In the genomic region with DNA sequence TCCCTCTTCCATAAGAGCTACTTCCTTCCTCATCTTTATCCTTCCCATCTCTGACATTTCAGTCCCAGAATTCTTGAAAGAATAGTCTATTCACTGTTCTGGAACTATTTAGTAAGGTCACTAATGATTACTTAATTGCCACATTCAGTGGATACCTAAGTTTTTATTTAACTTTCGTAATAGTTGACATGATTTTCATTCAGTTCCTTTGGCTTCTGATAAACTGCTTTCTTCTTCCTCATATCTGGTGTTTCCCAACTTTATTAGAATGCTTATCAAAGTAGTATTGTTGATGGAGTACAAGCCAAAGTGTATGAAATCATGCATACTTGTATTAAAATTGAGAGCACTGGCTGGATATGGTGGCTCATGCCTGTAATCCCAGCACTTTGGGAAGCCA, we compare ENCODE assay signal across 16 cellular contexts. TPM values are rescaled to one million over a fixed set of nuclear protein-coding genes. Genes with fewer than 3 reads are reported as not detected.
DNase-seq lines count a peak whose midpoint lies in the region; ATAC-seq, FAIRE-seq and TF ChIP-seq lines count a peak whose summit lies in the region.
"Had no signal": no experiment of that assay in that cellular context is flagged by ENCODE, and none has a peak within 500 bp of the region (broad histone marks: within the 10 kb centered on the region; RNA-seq: fewer than 3 reads in every experiment).

No MANE protein-coding gene starts in this region.

- no peaks in the 10 kb centered on the region for H3K9me3 ChIP-seq in CD4-positive, alpha-beta T cell (ENCODE audit: control insufficient read depth, low read length)
- no peaks in the 10 kb centered on the region for H3K9me3 ChIP-seq in HUES48 (ENCODE audit: control insufficient read depth, insufficient read depth, low read length)
- H3K9me3 ChIP-seq in K562 (replicated peaks; ENCODE audit: control insufficient read depth, insufficient read depth, low read depth, low read length), result no peaks in the 10 kb centered on the region
- H3K9me3 ChIP-seq: adrenal gland, SK-N-SH had no signal

- peaks cover 25% of the 10 kb centered on the region for H4K20me1 ChIP-seq in K562 (replicated peaks; ENCODE audit: control insufficient read depth, insufficient read depth, low read length)

- no peaks in the 10 kb centered on the region for H3K9me3 Mint-ChIP-seq in CD4-positive, alpha-beta T cell
- H3K9me3 Mint-ChIP-seq in natural killer cell treated with Interleukin-12 subunit alpha and Interleukin-12 subunit beta and Interleukin-15 and Interleukin-18, amount 100 ng/mL, for 72 hours, result no peaks in the 10 kb centered on the region

- H2AFZ ChIP-seq in K562 (ENCODE audit: low read depth, low read length), result no peak overlapping the region

- no peaks in the 10 kb centered on the region for H3K27me3 ChIP-seq in CD4-positive, alpha-beta T cell (ENCODE audit: control insufficient read depth, insufficient read depth, low read length)
- H3K27me3 ChIP-seq in HUES48 (ENCODE audit: control insufficient read depth, insufficient read depth, low read length) (no peaks in the 10 kb centered on the region), K562 (ENCODE audit: control insufficient read depth in 2 of 2, insufficient read depth in 2 of 2, low read length in 2 of 2) (no peaks in the 10 kb centered on the region)
- H3K27me3 ChIP-seq: adrenal gland had no signal

- peak overlapping the region; percentile 29 for H3K27ac ChIP-seq in CD4-positive, alpha-beta T cell (ENCODE audit: low read depth, low read length)
- H3K27ac ChIP-seq in HUES48 (ENCODE audit: low read depth, low read length) (peak overlapping the region; percentile 18), K562 (ENCODE audit: extremely low read depth, low read depth, low read length) (no peak overlapping the region)

- TF ChIP-seq CTCF in CD4-positive, alpha-beta T cell (IDR thresholded peaks at IDR 0.05), result no peak
- no peak for TF ChIP-seq CTCF in K562 (IDR thresholded peaks at IDR 0.05 in 2 of 3, conservative IDR thresholded peaks at IDR 0.05 in 1 of 3; ENCODE audit: insufficient read depth in 2 of 3, low read depth in 1 of 3, low read length in 3 of 3)

- H3K4me3 Mint-ChIP-seq in CD4-positive, alpha-beta T cell, result peak overlapping the region; percentile 67
- no peak overlapping the region for H3K4me3 Mint-ChIP-seq in natural killer cell treated with Interleukin-12 subunit alpha and Interleukin-12 subunit beta and Interleukin-15 and Interleukin-18, amount 100 ng/mL, for 72 hours

- no peak overlapping the region for H3K4me2 ChIP-seq in K562 (ENCODE audit: insufficient read depth, low read length)
- H3K4me2 ChIP-seq: SK-N-SH had no signal

- H3K27me3 Mint-ChIP-seq in CD4-positive, alpha-beta T cell, result no peaks in the 10 kb centered on the region
- H3K27me3 Mint-ChIP-seq in natural killer cell treated with Interleukin-12 subunit alpha and Interleukin-12 subunit beta and Interleukin-15 and Interleukin-18, amount 100 ng/mL, for 72 hours, result no peaks in the 10 kb centered on the region

- H3K9me1 ChIP-seq in K562 (ENCODE audit: control insufficient read depth, insufficient read depth, low read length), result no peaks in the 10 kb centered on the region

- CTCF ChIA-PET in CD4-positive, alpha-beta T cell (lab: Charles Lee), result interaction anchor here (1.1 to 1.2 kb wide), 3 partner anchors 9 to 193 kb away, joined by 4 to 7 read pairs (median 6); no protein-coding TSS in a partner anchor
- CTCF ChIA-PET in K562 (lab: Yijun Ruan, JAX; ENCODE audit: low intra/inter-chr PET ratio), result no interaction called here

- WGBS in K562 (ENCODE audit: insufficient coverage, low coverage, missing lambda C conversion rate), result 100% methylated on average over 1 of the region's 1 CpG

- no peak for FAIRE-seq in K562 (lab: Jason Lieb, UNC)
- FAIRE-seq: H54 had no signal

- DNase-seq in CD4-positive, alpha-beta T cell, result no peak
- no peak for DNase-seq in K562 (ENCODE audit: extremely low read depth in 1 of 4, low spot score in 3 of 4)
- no peak for DNase-seq in natural killer cell treated with Interleukin-12 subunit alpha and Interleukin-12 subunit beta and Interleukin-15 and Interleukin-18, amount 100 ng/mL, for 72 hours (ENCODE audit: low spot score)
- DNase-seq in central memory CD4-positive, alpha-beta T cell, result no peak
- no peak for DNase-seq in effector CD8-positive, alpha-beta T cell (lab: John Stamatoyannopoulos, UW)
- DNase-seq: activated CD4-positive, alpha-beta T cell treated with anti-CD3 and anti-CD28 coated beads for 1 hour; adrenal gland; effector memory CD4-positive, alpha-beta T cell; glutamatergic neuron; NCI-H1694; NCI-H82; nucleus accumbens; SK-N-SH had no signal

- intact Hi-C loops in CD4-positive, alpha-beta T cell (cut with DNase I, micrococcal nuclease), result loop anchor here in 1 of 2 experiments (10.0 kb wide), 1 partner anchor 63 kb away; no protein-coding TSS in a partner anchor
- intact Hi-C loops in K562 (cut with micrococcal nuclease), result no loop called here

- no peak for ATAC-seq in CD4-positive, alpha-beta T cell (ENCODE audit: poor library complexity)
- ATAC-seq in K562 (no peak), HG03175 (IDR thresholded peaks at IDR 0.05; ENCODE audit: unreplicated experiment) (no peak)
- ATAC-seq in natural killer cell treated with Interleukin-12 subunit alpha and Interleukin-12 subunit beta and Interleukin-15 and Interleukin-18, amount 100 ng/mL, for 72 hours, result no peak

- BruUV-seq in K562 (replicated peaks; lab: Mats Ljungman, UMichigan), result TSS peak; percentile 30

- H3K36me3 ChIP-seq in HUES48 (ENCODE audit: control insufficient read depth, insufficient read depth, low read length) (peaks cover 28% of the 10 kb centered on the region), K562 (ENCODE audit: control insufficient read depth, insufficient read depth, low read length) (peaks cover 69% of the 10 kb centered on the region)
- H3K36me3 ChIP-seq: adrenal gland had no signal

- H3K4me1 ChIP-seq in HUES48 (ENCODE audit: control insufficient read depth, insufficient read depth, low read length) (peaks cover 5% of the 10 kb centered on the region; the same call in 1 of the 2 replicates), K562 (replicated peaks in 1 of 2; ENCODE audit: control insufficient read depth in 2 of 2, insufficient read depth in 2 of 2, low read length in 2 of 2) (no peaks in the 10 kb centered on the region; a peak in 1 of 5 replicates)

- no peak overlapping the region for H3K4me3 ChIP-seq in HUES48 (ENCODE audit: low read depth, low read length)
- H3K4me3 ChIP-seq in K562, result no peak overlapping the region
- H3K4me3 ChIP-seq: adrenal gland had no signal

- TF ChIP-seq RAD21 in K562 (CRISPR knock-in tag; conservative IDR thresholded peaks at IDR 0.05 in 1 of 2, IDR thresholded peaks at IDR 0.05 in 1 of 2), result no peak

- in situ Hi-C loops in K562 (cut with MboI), result no loop called here

- H3K9ac ChIP-seq in HUES48 (ENCODE audit: low read depth, low read length), result no peak overlapping the region
- no peak overlapping the region for H3K9ac ChIP-seq in K562 (ENCODE audit: insufficient read depth in 1 of 2, low read depth in 2 of 2, low read length in 2 of 2)
- H3K9ac ChIP-seq: SK-N-SH had no signal

- H3K79me2 ChIP-seq in K562 (ENCODE audit: control insufficient read depth, insufficient read depth, low read length), result peaks cover 93% of the 10 kb centered on the region

- no peak for TF ChIP-seq EP300 in K562 (IDR thresholded peaks at IDR 0.05; ENCODE audit: low read length)

- no peak for TF ChIP-seq POLR2A in K562 (conservative IDR thresholded peaks at IDR 0.05)

- POLR2A ChIA-PET in CD4-positive, alpha-beta T cell (lab: Charles Lee), result interaction anchor here (1.3 to 1.8 kb wide), 2 partner anchors 10 to 11 kb away, joined by 3 to 8 read pairs; partner anchors contain the start of gene UBE2D2
- POLR2A ChIA-PET in K562 (lab: Yijun Ruan, JAX), result interaction anchor here (0.6 to 3.2 kb wide), 4 partner anchors 8 to 27 kb away, joined by 3 to 17 read pairs (median 6); partner anchors contain the start of gene UBE2D2

- H3K27ac Mint-ChIP-seq in CD4-positive, alpha-beta T cell, result peak overlapping the region; percentile 92
- H3K27ac Mint-ChIP-seq in natural killer cell treated with Interleukin-12 subunit alpha and Interleukin-12 subunit beta and Interleukin-15 and Interleukin-18, amount 100 ng/mL, for 72 hours, result peak overlapping the region; percentile 12 to 20

- peaks cover 62% of the 10 kb centered on the region for H3K36me3 Mint-ChIP-seq in CD4-positive, alpha-beta T cell (ENCODE audit: low read depth)
- no peaks in the 10 kb centered on the region for H3K36me3 Mint-ChIP-seq in natural killer cell treated with Interleukin-12 subunit alpha and Interleukin-12 subunit beta and Interleukin-15 and Interleukin-18, amount 100 ng/mL, for 72 hours

- H3K4me1 Mint-ChIP-seq in CD4-positive, alpha-beta T cell (ENCODE audit: low read depth), result peaks cover 78% of the 10 kb centered on the region
- peaks cover 34 to 46% of the 10 kb centered on the region in 2 donors for H3K4me1 Mint-ChIP-seq in natural killer cell treated with Interleukin-12 subunit alpha and Interleukin-12 subunit beta and Interleukin-15 and Interleukin-18, amount 100 ng/mL, for 72 hours (ENCODE audit: low read depth in 2 of 2)

TF ChIP-seq in K562, 482 proteins besides CTCF, POLR2A, EP300 and RAD21 (continues in another document):
- TF ChIP-seq TEAD2 (tag; IDR thresholded peaks at IDR 0.05) (no peak), NFE2 (IDR thresholded peaks at IDR 0.05; ENCODE audit: low read depth) (no peak)

RNA-seq across cellular contexts. Expression of gene UBE2D2, which starts 10.8 kb away (rescaled TPM):
- total RNA-seq in CD4-positive, alpha-beta T cell, result 100 to 1,000 TPM; 164 to 174 TPM
- 56.7 and 101 TPM in 2 replicates for total RNA-seq in K562 (2011; cell fraction: chromatin; rRNA removed; ENCODE audit: low replicate concordance)
- 29.9 and 36.2 TPM in 2 replicates for total RNA-seq in K562 (2011; cell fraction: nucleolus; rRNA removed)
- total RNA-seq in K562 (2011; cell fraction: nucleoplasm; rRNA removed), result 53.2 and 70.1 TPM in 2 replicates
- total RNA-seq in K562 (2014; rRNA removed) (72.0 and 92.9 TPM in 2 replicates), K562 (2014; rRNA removed; fragmentation: Illumina TruSeq; extraction: Trizol) (158 and 167 TPM in 2 replicates), K562 (2015; rRNA removed; fragmentation: Illumina TruSeq; extraction: Trizol) (151 TPM in 2 replicates), K562 (2021) (198 and 211 TPM in 2 replicates)
- polyA plus RNA-seq in K562 (2011; rRNA removed) (111 and 122 TPM in 2 replicates), K562 (2014; fragmentation: Illumina TruSeq; extraction: Trizol) (126 and 138 TPM in 2 replicates), K562 (2014; fragmentation: Nextera tagmentation; extraction: Ambion mirVana) (10 to 100 TPM; 53.6 to 58.8 TPM), K562 (2014; rRNA removed) (77.7 and 85.0 TPM in 2 replicates)
- 40.9 and 69.1 TPM in 2 replicates for polyA plus RNA-seq in K562 (2011; cell fraction: cytosol; rRNA removed)
- 23.6 and 41.6 TPM in 2 replicates for polyA plus RNA-seq in K562 (2011; cell fraction: nucleus; rRNA removed)
- polyA plus RNA-seq in K562 (2012), result 228 and 234 TPM in 2 replicates
- polyA minus RNA-seq in K562 (2011; rRNA and poly(A)+ RNA removed), result 77.2 and 100 TPM in 2 replicates
- 44.0 and 69.7 TPM in 2 replicates for polyA minus RNA-seq in K562 (2011; cell fraction: cytosol; rRNA and poly(A)+ RNA removed)
- polyA minus RNA-seq in K562 (2011; cell fraction: nucleus; rRNA and poly(A)+ RNA removed), result 13.2 and 25.0 TPM in 2 replicates
- total RNA-seq in natural killer cell treated with Interleukin-12 subunit alpha and Interleukin-12 subunit beta and Interleukin-15 and Interleukin-18, amount 100 ng/mL, for 72 hours, result 100 to 1,000 TPM; 176 to 190 TPM
